In the genomic region with DNA sequence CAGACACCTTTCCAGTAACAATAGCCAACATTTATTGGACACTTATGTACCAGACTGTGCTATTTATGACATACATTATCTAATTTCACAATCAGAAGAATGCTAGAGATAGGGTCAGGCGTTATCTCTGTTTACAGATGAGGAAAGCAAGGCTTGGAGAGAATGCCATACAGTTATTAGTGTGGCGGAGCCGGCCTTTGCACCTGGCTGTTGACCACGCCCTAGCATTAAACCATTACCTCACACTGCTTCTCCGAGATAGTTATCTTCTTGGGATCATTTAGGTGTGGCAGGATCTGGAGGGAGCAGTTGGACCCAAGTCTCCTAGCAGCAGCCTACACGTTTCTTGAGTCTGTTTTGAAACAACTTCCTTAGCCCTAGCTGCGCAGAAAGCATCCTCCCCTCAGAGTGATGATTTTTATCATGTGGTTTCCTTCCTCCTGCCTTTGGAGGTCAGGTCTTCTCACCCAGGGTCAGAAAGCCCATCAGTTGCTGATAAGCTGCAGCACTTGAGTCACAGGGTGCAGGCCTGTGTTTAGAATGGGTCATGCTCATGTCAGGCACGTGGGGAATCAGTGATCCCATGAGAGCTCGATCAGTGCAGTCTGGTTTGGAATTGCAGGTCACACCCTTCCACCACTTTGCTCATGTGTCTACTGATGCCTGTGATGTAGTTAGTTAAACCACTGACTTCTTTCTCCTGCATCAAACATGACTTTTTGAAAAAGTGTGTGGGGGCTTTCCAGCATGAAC, we compare ENCODE assay signal across 8 cellular contexts.
DNase-seq lines count a peak whose midpoint lies in the region; ATAC-seq and TF ChIP-seq lines count a peak whose summit lies in the region.

No MANE protein-coding gene starts in this region.

- peaks cover 94 to 96% of the 10 kb centered on the region in 2 donors for H3K4me1 ChIP-seq in mucosa of rectum (ENCODE audit: control insufficient read depth in 2 of 2, insufficient read depth in 2 of 2, low read length in 2 of 2)

- no peak overlapping the region for H3K4me3 ChIP-seq in brain microvascular endothelial cell (ENCODE audit: low read depth, low read length)
- peak overlapping the region; percentile 32 to 59 for H3K4me3 ChIP-seq in mucosa of rectum (ENCODE audit: low read length in 2 of 2)

- H3K27ac ChIP-seq in brain microvascular endothelial cell = peak overlapping the region; percentile 98
- H3K27ac ChIP-seq in mucosa of rectum (ENCODE audit: low read depth in 2 of 2, low read length in 2 of 2) = peak overlapping the region; percentile 98 to 100

- peak; percentile 68 for DNase-seq in T follicular helper cell (ENCODE audit: low read depth)
- DNase-seq in brain microvascular endothelial cell = peak; percentile 77
- no peak for DNase-seq in NCI-H774 (lab: John Stamatoyannopoulos, UW)
- DNase-seq in DMS53 (lab: John Stamatoyannopoulos, UW) = no peak

- peak overlapping the region; percentile 48 to 84 for H3K9ac ChIP-seq in mucosa of rectum (ENCODE audit: low read depth in 1 of 2, low read length in 2 of 2)

- no peak for TF ChIP-seq CTCF in brain microvascular endothelial cell (IDR thresholded peaks at IDR 0.05; ENCODE audit: low read depth, low read length, missing control alignments)

- H3K36me3 ChIP-seq in brain microvascular endothelial cell (replicated peaks) = no peaks in the 10 kb centered on the region
- H3K36me3 ChIP-seq in mucosa of rectum (ENCODE audit: control insufficient read depth in 2 of 2, insufficient read depth in 2 of 2, low read length in 2 of 2) = peaks cover 0 to 5% of the 10 kb centered on the region in 2 donors

- in situ Hi-C loops in brain microvascular endothelial cell (cut with HindIII; ENCODE audit: low pct_ligation_motif_present, low sequenced_read_pairs) = no loop called here

- peak; percentile 49 for ATAC-seq in GM19025 (IDR thresholded peaks at IDR 0.05; ENCODE audit: low read depth, unreplicated experiment)
- peak; percentile 35 for ATAC-seq in HG03196 (IDR thresholded peaks at IDR 0.05; ENCODE audit: unreplicated experiment)
- ATAC-seq in HG03025 (IDR thresholded peaks at IDR 0.05; ENCODE audit: low FRiP score, unreplicated experiment) = no peak

- H3K27me3 ChIP-seq in brain microvascular endothelial cell (replicated peaks) = no peaks in the 10 kb centered on the region
- H3K27me3 ChIP-seq in mucosa of rectum (ENCODE audit: control insufficient read depth in 2 of 2, insufficient read depth in 2 of 2, low read length in 2 of 2) = no peaks in the 10 kb centered on the region

- no peaks in the 10 kb centered on the region for H3K9me3 ChIP-seq in mucosa of rectum (ENCODE audit: control insufficient read depth in 2 of 2, low read length in 2 of 2)

Comparison
In these comparisons a context has a peak if more than half of its experiments do, and no peak if none do; other contexts are left out.
1. DNase-seq: peak in T follicular helper cell (single experiment) and brain microvascular endothelial cell (single experiment); none in NCI-H774 (single experiment) and DMS53 (single experiment).